ENCODE assay signal across 12 cellular contexts in genomic region chr1:151837197-151837596, GRCh38. TPM values are rescaled to one million over a fixed set of nuclear protein-coding genes. Genes with fewer than 3 reads are reported as not detected.
DNase-seq lines count a peak whose midpoint lies in the region; ATAC-seq, FAIRE-seq and TF ChIP-seq lines count a peak whose summit lies in the region.
"Had no signal": no experiment of that assay in that cellular context is flagged by ENCODE, and none has a peak within 500 bp of the region (broad histone marks: within the 10 kb centered on the region; RNA-seq: fewer than 3 reads in every experiment).

No MANE protein-coding gene starts in this region.

- FAIRE-seq in H1 (lab: Jason Lieb, UNC): no peak
- no peak for FAIRE-seq in H54 (lab: Jason Lieb, UNC)
- FAIRE-seq: HTR-8/SVneo had no signal

- no peaks in the 10 kb centered on the region for H3K27me3 Mint-ChIP-seq in activated CD4-positive, alpha-beta T cell treated with anti-CD3 and anti-CD28 coated beads for 36 hours
- H3K27me3 Mint-ChIP-seq in T-helper 1 cell treated with Interleukin-12 subunit alpha and Interleukin-12 subunit beta and Interleukin-4 antibody, amounts not matched to agents 30 μg/mL and 1 μg/mL, for 36 hours (ENCODE audit: low read depth): no peaks in the 10 kb centered on the region

- H3K18ac ChIP-seq in H1 (ENCODE audit: extremely low read depth, low read length): no peak overlapping the region

- H3K27ac ChIP-seq in H1 (ENCODE audit: low read depth, low read length): no peak overlapping the region
- H3K27ac ChIP-seq in vagina: no peak overlapping the region

- peak overlapping the region in 1 of 2 experiments; percentile 77; a peak in 2 of 4 replicates for H3K4me2 ChIP-seq in H1 (ENCODE audit: insufficient read depth in 1 of 2, low read depth in 2 of 2, low read length in 2 of 2)

- H3K4me3 Mint-ChIP-seq in activated CD4-positive, alpha-beta T cell treated with anti-CD3 and anti-CD28 coated beads for 36 hours: peak overlapping the region; percentile 72
- H3K4me3 Mint-ChIP-seq in T-helper 1 cell treated with Interleukin-12 subunit alpha and Interleukin-12 subunit beta and Interleukin-4 antibody, amounts not matched to agents 30 μg/mL and 1 μg/mL, for 36 hours: peak overlapping the region; percentile 68
- H3K4me3 Mint-ChIP-seq in stimulated activated effector memory CD8-positive, alpha-beta T cell treated with anti-CD3 and anti-CD28 coated beads, Interleukin-12 subunit alpha, Interleukin-12 subunit beta, amount 100 ng/mL, for 72 hours: peak overlapping the region; percentile 90

- H4K20me1 ChIP-seq in H1 (replicated peaks in 1 of 2; ENCODE audit: control insufficient read depth in 1 of 2, insufficient read depth in 2 of 2, low read length in 2 of 2): no peaks in the 10 kb centered on the region

- H3K9me3 ChIP-seq in H1 (ENCODE audit: insufficient read depth in 2 of 2, low read depth in 1 of 2, low read length in 1 of 2) (no peaks in the 10 kb centered on the region), vagina (no peaks in the 10 kb centered on the region)
- H3K9me3 ChIP-seq: testis had no signal

- POLR2A ChIA-PET in activated CD4-positive, alpha-beta T cell treated with anti-CD3 and anti-CD28 coated beads for 36 hours (lab: Charles Lee): interaction anchor here (1.0 kb wide), 1 partner anchor 10 kb away, joined by 4 read pairs; no protein-coding TSS in a partner anchor
- POLR2A ChIA-PET in H1 (lab: Charles Lee; ENCODE audit: partially characterized antibody): interaction anchor here (0.6 to 1.2 kb wide), 4 partner anchors 12 to 123 kb away, joined by 3 to 5 read pairs (median 4); partner anchors contain the start of genes MRPL9 and TDRKH

- TF ChIP-seq CTCF in H1 (IDR thresholded peaks at IDR 0.05; ENCODE audit: control extremely low read depth in 1 of 3, insufficient read depth in 1 of 3, low read depth in 1 of 3, low read length in 3 of 3) (no peak), vagina (IDR thresholded peaks at IDR 0.05) (no peak)

- H3K36me3 ChIP-seq in H1 (ENCODE audit: control insufficient read depth in 2 of 4, insufficient read depth in 4 of 4, low read length in 3 of 4) (no peaks in the 10 kb centered on the region), vagina (no peaks in the 10 kb centered on the region)

- no peaks in the 10 kb centered on the region for H3K79me2 ChIP-seq in H1 (ENCODE audit: control insufficient read depth in 1 of 2, insufficient read depth in 2 of 2, low read length in 2 of 2)

- H3K4me1 ChIP-seq in H1 (replicated peaks in 1 of 4; ENCODE audit: control insufficient read depth in 3 of 4, insufficient read depth in 4 of 4, low read length in 3 of 4) (peaks cover 4 to 17% (median 9%) of the 10 kb centered on the region in 4 experiments), vagina (peaks cover 36% of the 10 kb centered on the region)

- TF ChIP-seq RAD21 in H1 (IDR thresholded peaks at IDR 0.05 in 1 of 2, conservative IDR thresholded peaks at IDR 0.05 in 1 of 2; ENCODE audit: low read depth in 2 of 2, low read length in 2 of 2): no peak

- H2BK20ac ChIP-seq in H1 (ENCODE audit: low read length): no peak overlapping the region

- H3K9me3 Mint-ChIP-seq in activated CD4-positive, alpha-beta T cell treated with anti-CD3 and anti-CD28 coated beads for 36 hours (ENCODE audit: low read depth): no peaks in the 10 kb centered on the region
- H3K9me3 Mint-ChIP-seq in T-helper 1 cell treated with Interleukin-12 subunit alpha and Interleukin-12 subunit beta and Interleukin-4 antibody, amounts not matched to agents 30 μg/mL and 1 μg/mL, for 36 hours: no peaks in the 10 kb centered on the region
- H3K9me3 Mint-ChIP-seq in stimulated activated effector memory CD8-positive, alpha-beta T cell treated with anti-CD3 and anti-CD28 coated beads, Interleukin-12 subunit alpha, Interleukin-12 subunit beta, amount 100 ng/mL, for 72 hours: no peaks in the 10 kb centered on the region

- no peak overlapping the region for H2AFZ ChIP-seq in H1 (ENCODE audit: low read length)

- 79% methylated on average over 3 of the region's 3 CpGs; no CpG with 5 or more reads in 1 of the 2 experiments for WGBS in H1 (ENCODE audit: extremely low coverage in 1 of 2, insufficient coverage in 1 of 2, insufficient read length in 1 of 2, insufficient replicate concordance in 2 of 2, low coverage in 1 of 2, low lambda C conversion rate in 2 of 2, missing lambda C conversion rate in 1 of 2), 2 experiments

- ATAC-seq in activated CD4-positive, alpha-beta T cell treated with anti-CD3 and anti-CD28 coated beads for 36 hours: peak; percentile 24
- peak; percentile 63 for ATAC-seq in stimulated activated effector memory CD8-positive, alpha-beta T cell treated with anti-CD3 and anti-CD28 coated beads, Interleukin-12 subunit alpha, Interleukin-12 subunit beta, amount 100 ng/mL, for 72 hours

- H3K4ac ChIP-seq in H1 (replicated peaks; ENCODE audit: insufficient read length, low read depth, low read length): no peak overlapping the region

- no peak overlapping the region for H3K56ac ChIP-seq in H1 (replicated peaks; ENCODE audit: insufficient read length, low read depth, low read length)

- no peak overlapping the region for H2BK120ac ChIP-seq in H1 (replicated peaks; ENCODE audit: low read depth, low read length)

- no peak for TF ChIP-seq POLR2A in H1 (IDR thresholded peaks at IDR 0.05; ENCODE audit: control extremely low read depth in 1 of 2, low read depth in 2 of 2, low read length in 2 of 2)
- no peak for TF ChIP-seq POLR2A in vagina (IDR thresholded peaks at IDR 0.05)
- no peak for TF ChIP-seq POLR2A in H54 (IDR thresholded peaks at IDR 0.05; ENCODE audit: low read depth, low read length)

- H3K9ac ChIP-seq in H1 (replicated peaks in 1 of 4; ENCODE audit: extremely low read depth in 1 of 4, low read depth in 3 of 4, low read length in 3 of 4): no peak overlapping the region

- no peak overlapping the region for H3K14ac ChIP-seq in H1 (ENCODE audit: insufficient read length)

- no peak overlapping the region for H4K5ac ChIP-seq in H1 (ENCODE audit: insufficient read length, low read depth, low read length)

- 0 out of 2 replicates have a peak overlapping the region, but pooled peaks have one; percentile 30 for H2BK5ac ChIP-seq in H1 (ENCODE audit: low read depth, low read length)

- peaks cover 23% of the 10 kb centered on the region for H3K23me2 ChIP-seq in H1 (ENCODE audit: low read depth, low read length)

- DNase-seq in activated CD4-positive, alpha-beta T cell treated with anti-CD3 and anti-CD28 coated beads for 36 hours: peak; percentile 54
- DNase-seq in activated CD4-positive, alpha-beta T cell treated with anti-CD3 and anti-CD28 coated beads, Interleukin-2, amount 50 U/mL, for 4 hours: no peak
- DNase-seq in H1 (ENCODE audit: low read depth in 1 of 2, low spot score in 2 of 2) (no peak), NOMO-1 (lab: John Stamatoyannopoulos, UW; ENCODE audit: unreplicated experiment in 2 of 2) (no peak), vagina (ENCODE audit: extremely low spot score in 2 of 2) (no peak), H54 (ENCODE audit: insufficient read length, low spot score) (no peak)
- peak in 1 of 2 donors; percentile 72 for DNase-seq in stimulated activated effector memory CD8-positive, alpha-beta T cell treated with anti-CD3 and anti-CD28 coated beads, Interleukin-12 subunit alpha, Interleukin-12 subunit beta, amount 100 ng/mL, for 72 hours (ENCODE audit: low spot score in 2 of 2)

- peaks cover 61% of the 10 kb centered on the region for H3K4me1 Mint-ChIP-seq in activated CD4-positive, alpha-beta T cell treated with anti-CD3 and anti-CD28 coated beads for 36 hours
- H3K4me1 Mint-ChIP-seq in T-helper 1 cell treated with Interleukin-12 subunit alpha and Interleukin-12 subunit beta and Interleukin-4 antibody, amounts not matched to agents 30 μg/mL and 1 μg/mL, for 36 hours (ENCODE audit: low read depth): peaks cover 47% of the 10 kb centered on the region
- H3K4me1 Mint-ChIP-seq in stimulated activated effector memory CD8-positive, alpha-beta T cell treated with anti-CD3 and anti-CD28 coated beads, Interleukin-12 subunit alpha, Interleukin-12 subunit beta, amount 100 ng/mL, for 72 hours: peaks cover 82% of the 10 kb centered on the region

- H3K27me3 ChIP-seq in H1 (replicated peaks in 1 of 4; ENCODE audit: control insufficient read depth in 3 of 4, extremely low read depth in 1 of 4, insufficient read depth in 3 of 4, low read length in 3 of 4) (peaks cover 10 to 24% (median 21%) of the 10 kb centered on the region in 4 experiments), vagina (no peaks in the 10 kb centered on the region)
- H3K27me3 ChIP-seq: testis had no signal

- H3K36me3 Mint-ChIP-seq in activated CD4-positive, alpha-beta T cell treated with anti-CD3 and anti-CD28 coated beads for 36 hours (ENCODE audit: low read depth): peaks cover 9% of the 10 kb centered on the region
- peaks cover 2% of the 10 kb centered on the region for H3K36me3 Mint-ChIP-seq in T-helper 1 cell treated with Interleukin-12 subunit alpha and Interleukin-12 subunit beta and Interleukin-4 antibody, amounts not matched to agents 30 μg/mL and 1 μg/mL, for 36 hours (ENCODE audit: low read depth)
- peaks cover 44% of the 10 kb centered on the region for H3K36me3 Mint-ChIP-seq in stimulated activated effector memory CD8-positive, alpha-beta T cell treated with anti-CD3 and anti-CD28 coated beads, Interleukin-12 subunit alpha, Interleukin-12 subunit beta, amount 100 ng/mL, for 72 hours

- H3K27ac Mint-ChIP-seq in activated CD4-positive, alpha-beta T cell treated with anti-CD3 and anti-CD28 coated beads for 36 hours: peak overlapping the region; percentile 89
- peak overlapping the region; percentile 69 for H3K27ac Mint-ChIP-seq in T-helper 1 cell treated with Interleukin-12 subunit alpha and Interleukin-12 subunit beta and Interleukin-4 antibody, amounts not matched to agents 30 μg/mL and 1 μg/mL, for 36 hours
- H3K27ac Mint-ChIP-seq in stimulated activated effector memory CD8-positive, alpha-beta T cell treated with anti-CD3 and anti-CD28 coated beads, Interleukin-12 subunit alpha, Interleukin-12 subunit beta, amount 100 ng/mL, for 72 hours: peak overlapping the region; percentile 95

- H2BK12ac ChIP-seq in H1 (ENCODE audit: low read depth, low read length): peak overlapping the region; percentile 85

- intact Hi-C loops in activated CD4-positive, alpha-beta T cell treated with anti-CD3 and anti-CD28 coated beads for 36 hours (cut with DNase I, micrococcal nuclease): loop anchor here (2.0 to 5.0 kb wide), 9 partner anchors 75 to 510 kb away; partner anchors contain the start of genes MRPL9 (in 1 of the 2), PI4KB (in 1 of the 2), POGZ (in 1 of the 2) and RIIAD1 (in 1 of the 2)
- intact Hi-C loops in vagina (cut with DNase I): no loop called here

- CTCF ChIA-PET in activated CD4-positive, alpha-beta T cell treated with anti-CD3 and anti-CD28 coated beads for 36 hours (lab: Charles Lee): interaction anchor here (0.6 to 4.7 kb wide), 25 partner anchors 9 to 388 kb away, joined by 3 to 19 read pairs (median 4); partner anchors contain the start of genes MRPL9 and RIIAD1
- CTCF ChIA-PET in H1 (lab: Charles Lee; ENCODE audit: partially characterized antibody): interaction anchor here (0.6 to 3.7 kb wide), 38 partner anchors 9 to 315 kb away, joined by 3 to 26 read pairs (median 4); partner anchors contain the start of gene CELF3

- TF ChIP-seq EP300 in H1 (IDR thresholded peaks at IDR 0.05; ENCODE audit: borderline replicate concordance in 1 of 2, low read depth in 2 of 2, low read length in 2 of 2): no peak

- H3K23ac ChIP-seq in H1 (ENCODE audit: insufficient read length): no peak overlapping the region

- H4K91ac ChIP-seq in H1 (replicated peaks; ENCODE audit: insufficient read length, low read length): no peak overlapping the region

- H3K79me1 ChIP-seq in H1 (ENCODE audit: low read depth, low read length): no peaks in the 10 kb centered on the region

- H4K8ac ChIP-seq in H1 (ENCODE audit: extremely low read depth, insufficient read depth, low read length): no peak overlapping the region

- peak overlapping the region; percentile 29; the same call in 1 of the 2 replicates for H2AK5ac ChIP-seq in H1 (ENCODE audit: low read depth, low read length)

- H2BK15ac ChIP-seq in H1 (ENCODE audit: low read length): 0 out of 2 replicates have a peak overlapping the region, but pooled peaks have one; percentile 29

- peak overlapping the region in 1 of 4 experiments; percentile 69; a peak in 1 of 8 replicates for H3K4me3 ChIP-seq in H1 (ENCODE audit: extremely low read depth in 1 of 4, insufficient read depth in 2 of 4, low read depth in 3 of 4, low read length in 4 of 4)
- no peak overlapping the region for H3K4me3 ChIP-seq in vagina
- H3K4me3 ChIP-seq: lung had no signal

RNA-seq across cellular contexts. Expression of gene C2CD4D, which starts 2.4 kb away (rescaled TPM):
- 1 to 10 TPM; 2.1 to 2.4 TPM for total RNA-seq in activated CD4-positive, alpha-beta T cell treated with anti-CD3 and anti-CD28 coated beads for 36 hours
- 0.54 and 0.71 TPM in 2 replicates for total RNA-seq in H1 (2021; fragmentation: NEBNext Ultra II Directional; extraction: Animal tissue kit (Norgen Biotek cat#: 25700))
- 0.41 and 0.60 TPM in 2 replicates for polyA plus RNA-seq in H1 (2011; rRNA removed)
- polyA plus RNA-seq in H1 (2011; cell fraction: cytosol; rRNA removed): 0.58 TPM
- 1.00 TPM for polyA plus RNA-seq in H1 (2011; cell fraction: nucleus; rRNA removed)
- polyA plus RNA-seq in H1 (2012, experiment 1 of 2): 0.80 to 1.0 TPM (median 0.90 TPM) in 4 replicates
- polyA plus RNA-seq in H1 (2012, experiment 2 of 2): 0.14 TPM
- 0.30 TPM for polyA plus RNA-seq in H1 (2013, experiment 1 of 2)
- polyA plus RNA-seq in H1 (2013, experiment 2 of 2): 0.48 TPM
- not detected in 2 replicates for polyA minus RNA-seq in H1 (2011; rRNA and poly(A)+ RNA removed)
- 0.66 TPM for polyA minus RNA-seq in H1 (2011; cell fraction: cytosol; rRNA and poly(A)+ RNA removed)
- polyA minus RNA-seq in H1 (2011; cell fraction: nucleus; rRNA and poly(A)+ RNA removed): 1.6 TPM
- not detected for total RNA-seq in vagina
- total RNA-seq: A673 had no signal

RNA-seq across cellular contexts. Expression of gene RORC, which starts 5.6 kb away (rescaled TPM):
- total RNA-seq in activated CD4-positive, alpha-beta T cell treated with anti-CD3 and anti-CD28 coated beads for 36 hours: 1 to 10 TPM; 3.8 to 3.9 TPM
- 0.52 and 0.54 TPM in 2 replicates for total RNA-seq in H1 (2021; fragmentation: NEBNext Ultra II Directional; extraction: Animal tissue kit (Norgen Biotek cat#: 25700))
- polyA plus RNA-seq in H1 (2011; rRNA removed): 0.44 and 0.52 TPM in 2 replicates
- polyA plus RNA-seq in H1 (2011; cell fraction: cytosol; rRNA removed): 0.47 TPM
- 0.66 TPM for polyA plus RNA-seq in H1 (2011; cell fraction: nucleus; rRNA removed)
- 0.28 to 0.44 TPM (median 0.37 TPM) in 4 replicates for polyA plus RNA-seq in H1 (2012, experiment 1 of 2)
- 0.39 TPM for polyA plus RNA-seq in H1 (2012, experiment 2 of 2)
- polyA plus RNA-seq in H1 (2013, experiment 1 of 2): 0.30 TPM
- 0.28 TPM for polyA plus RNA-seq in H1 (2013, experiment 2 of 2)
- 0.76 and 0.90 TPM in 2 replicates for polyA minus RNA-seq in H1 (2011; rRNA and poly(A)+ RNA removed)
- polyA minus RNA-seq in H1 (2011; cell fraction: cytosol; rRNA and poly(A)+ RNA removed): 0.44 TPM
- 1.2 TPM for polyA minus RNA-seq in H1 (2011; cell fraction: nucleus; rRNA and poly(A)+ RNA removed)
- total RNA-seq in vagina: 8.1 TPM
- total RNA-seq: A673 had no signal

RNA-seq across cellular contexts. Expression of gene THEM5, which starts 16.3 kb away (rescaled TPM):
- not detected for total RNA-seq in activated CD4-positive, alpha-beta T cell treated with anti-CD3 and anti-CD28 coated beads for 36 hours
- total RNA-seq in H1 (2021; fragmentation: NEBNext Ultra II Directional; extraction: Animal tissue kit (Norgen Biotek cat#: 25700)): not detected in 2 replicates
- not detected in 2 replicates for polyA plus RNA-seq in H1 (2011; rRNA removed)
- polyA plus RNA-seq in H1 (2011; cell fraction: cytosol; rRNA removed): not detected
- polyA plus RNA-seq in H1 (2011; cell fraction: nucleus; rRNA removed): not detected
- 0.29 to 0.50 TPM (median 0.39 TPM) in 4 replicates for polyA plus RNA-seq in H1 (2012, experiment 1 of 2)
- not detected for polyA plus RNA-seq in H1 (2012, experiment 2 of 2)
- not detected for polyA plus RNA-seq in H1 (2013, experiment 1 of 2)
- polyA plus RNA-seq in H1 (2013, experiment 2 of 2): not detected
- not detected in 2 replicates for polyA minus RNA-seq in H1 (2011; rRNA and poly(A)+ RNA removed)
- polyA minus RNA-seq in H1 (2011; cell fraction: cytosol; rRNA and poly(A)+ RNA removed): not detected
- polyA minus RNA-seq in H1 (2011; cell fraction: nucleus; rRNA and poly(A)+ RNA removed): not detected
- total RNA-seq in vagina: 0.98 TPM
- total RNA-seq: A673, lung, testis had no signal
- polyA plus RNA-seq: lung had no signal

RNA-seq across cellular contexts. Expression of gene LINGO4, which starts 32.0 kb away (rescaled TPM):
- total RNA-seq in activated CD4-positive, alpha-beta T cell treated with anti-CD3 and anti-CD28 coated beads for 36 hours: under 1 TPM; 0.09 to 0.18 TPM
- total RNA-seq in H1 (2021; fragmentation: NEBNext Ultra II Directional; extraction: Animal tissue kit (Norgen Biotek cat#: 25700)): not detected in 2 replicates
- 0.03 TPM in 1 of 2 replicates, not detected in the other for polyA plus RNA-seq in H1 (2011; rRNA removed)
- polyA plus RNA-seq in H1 (2011; cell fraction: cytosol; rRNA removed): not detected
- not detected for polyA plus RNA-seq in H1 (2011; cell fraction: nucleus; rRNA removed)
- polyA plus RNA-seq in H1 (2012, experiment 1 of 2): 0.05 TPM in 1 of 4 replicates, not detected in the others
- not detected for polyA plus RNA-seq in H1 (2012, experiment 2 of 2)
- polyA plus RNA-seq in H1 (2013, experiment 1 of 2): not detected
- polyA plus RNA-seq in H1 (2013, experiment 2 of 2): not detected
- not detected in 2 replicates for polyA minus RNA-seq in H1 (2011; rRNA and poly(A)+ RNA removed)
- polyA minus RNA-seq in H1 (2011; cell fraction: cytosol; rRNA and poly(A)+ RNA removed): not detected
- polyA minus RNA-seq in H1 (2011; cell fraction: nucleus; rRNA and poly(A)+ RNA removed): 0.30 TPM
- total RNA-seq in vagina: 0.98 TPM
- total RNA-seq: A673 had no signal

RNA-seq across cellular contexts. Expression of gene TDRKH, which starts 46.9 kb away (rescaled TPM):
- 10 to 100 TPM; 18.4 to 19.9 TPM for total RNA-seq in activated CD4-positive, alpha-beta T cell treated with anti-CD3 and anti-CD28 coated beads for 36 hours
- 23.8 and 26.1 TPM in 2 replicates for total RNA-seq in H1 (2021; fragmentation: NEBNext Ultra II Directional; extraction: Animal tissue kit (Norgen Biotek cat#: 25700))
- 7.7 and 9.9 TPM in 2 replicates for polyA plus RNA-seq in H1 (2011; rRNA removed)
- polyA plus RNA-seq in H1 (2011; cell fraction: cytosol; rRNA removed): 11.5 TPM
- 10.3 TPM for polyA plus RNA-seq in H1 (2011; cell fraction: nucleus; rRNA removed)
- 15.2 to 18.5 TPM (median 16.9 TPM) in 4 replicates for polyA plus RNA-seq in H1 (2012, experiment 1 of 2)
- polyA plus RNA-seq in H1 (2012, experiment 2 of 2): 3.5 TPM
- 15.1 TPM for polyA plus RNA-seq in H1 (2013, experiment 1 of 2)
- 15.0 TPM for polyA plus RNA-seq in H1 (2013, experiment 2 of 2)
- 17.9 and 19.3 TPM in 2 replicates for polyA minus RNA-seq in H1 (2011; rRNA and poly(A)+ RNA removed)
- polyA minus RNA-seq in H1 (2011; cell fraction: cytosol; rRNA and poly(A)+ RNA removed): 8.6 TPM
- polyA minus RNA-seq in H1 (2011; cell fraction: nucleus; rRNA and poly(A)+ RNA removed): 11.3 TPM
- 5.2 TPM for total RNA-seq in vagina
